Comparison of ENCODE assay signal across 34 cellular contexts in genomic region chr5:72641164-72641563, GRCh38.
DNase-seq lines count a peak whose midpoint lies in the region; ATAC-seq, FAIRE-seq and TF ChIP-seq lines count a peak whose summit lies in the region.
"Had no signal": no experiment of that assay in that cellular context is flagged by ENCODE, and none has a peak within 500 bp of the region (broad histone marks: within the 10 kb centered on the region; RNA-seq: fewer than 3 reads in every experiment).

No MANE protein-coding gene starts in this region.

- no peak overlapping the region for H3K27ac ChIP-seq in K562 (ENCODE audit: extremely low read depth, low read depth, low read length)
- H3K27ac ChIP-seq in colonic mucosa, result no peak overlapping the region
- H3K27ac ChIP-seq: 22Rv1; A549; BLaER1; BLaER1 treated with 17β-estradiol and CSF1 and Interleukin-3, amounts not matched to agents 10 nM and 100 nM; C4-2B had no signal

- FAIRE-seq in K562 (lab: Jason Lieb, UNC), result no peak
- FAIRE-seq: A204.1, A549, D721Med had no signal

- intact Hi-C loops in K562 (cut with micrococcal nuclease), result no loop called here
- intact Hi-C loops in colonic mucosa (cut with DNase I), result no loop called here
- intact Hi-C loops in left colon (cut with DNase I, micrococcal nuclease), result no loop called here
- intact Hi-C loops in mucosa of descending colon (cut with DNase I, micrococcal nuclease), result no loop called here

- H3K4me1 ChIP-seq in K562 (replicated peaks in 1 of 2; ENCODE audit: control insufficient read depth in 2 of 2, insufficient read depth in 2 of 2, low read length in 2 of 2) (peaks cover 0 to 5% of the 10 kb centered on the region in 2 experiments; a peak in 1 of 5 replicates), colonic mucosa (no peaks in the 10 kb centered on the region), mucosa of descending colon (ENCODE audit: low read depth) (peaks cover 11% of the 10 kb centered on the region)
- H3K4me1 ChIP-seq: A549; BE2C; BLaER1; BLaER1 treated with 17β-estradiol and CSF1 and Interleukin-3, amounts not matched to agents 10 nM and 100 nM; Caco-2 had no signal

- in situ Hi-C loops in K562 (cut with MboI), result no loop called here

- no peaks in the 10 kb centered on the region for H3K79me2 ChIP-seq in K562 (ENCODE audit: control insufficient read depth, insufficient read depth, low read length)

- no peak for TF ChIP-seq POLR2A in K562 (conservative IDR thresholded peaks at IDR 0.05)

- no peak overlapping the region for H3K9ac ChIP-seq in K562 (ENCODE audit: insufficient read depth in 1 of 2, low read depth in 2 of 2, low read length in 2 of 2)
- no peak overlapping the region for H3K9ac ChIP-seq in colonic mucosa (ENCODE audit: low read depth in 2 of 2, low read length in 2 of 2)
- H3K9ac ChIP-seq: BLaER1; BLaER1 treated with 17β-estradiol and CSF1 and Interleukin-3, amounts not matched to agents 10 nM and 100 nM had no signal

- 37% methylated on average over 2 of the region's 2 CpGs for WGBS in K562 (ENCODE audit: insufficient coverage, low coverage, missing lambda C conversion rate)

- TF ChIP-seq EP300 in K562 (IDR thresholded peaks at IDR 0.05; ENCODE audit: low read length), result no peak

- TF ChIP-seq RAD21 in K562 (CRISPR knock-in tag; conservative IDR thresholded peaks at IDR 0.05 in 1 of 2, IDR thresholded peaks at IDR 0.05 in 1 of 2), result no peak

- H3K27me3 ChIP-seq in K562 (ENCODE audit: control insufficient read depth in 2 of 2, insufficient read depth in 2 of 2, low read length in 2 of 2) (no peaks in the 10 kb centered on the region), colonic mucosa (no peaks in the 10 kb centered on the region)
- H3K27me3 ChIP-seq: BE2C; BLaER1; BLaER1 treated with 17β-estradiol and CSF1 and Interleukin-3, amounts not matched to agents 10 nM and 100 nM had no signal

- no peaks in the 10 kb centered on the region for H3K9me3 ChIP-seq in K562 (replicated peaks; ENCODE audit: control insufficient read depth, insufficient read depth, low read depth, low read length)
- no peaks in the 10 kb centered on the region for H3K9me3 ChIP-seq in colonic mucosa
- no peaks in the 10 kb centered on the region for H3K9me3 ChIP-seq in mucosa of descending colon
- H3K9me3 ChIP-seq: A549; BE2C; BLaER1; BLaER1 treated with 17β-estradiol and CSF1 and Interleukin-3, amounts not matched to agents 10 nM and 100 nM; Caco-2 had no signal

- TF ChIP-seq CTCF in K562 (IDR thresholded peaks at IDR 0.05 in 2 of 3, conservative IDR thresholded peaks at IDR 0.05 in 1 of 3; ENCODE audit: insufficient read depth in 2 of 3, low read depth in 1 of 3, low read length in 3 of 3) (no peak), colonic mucosa (IDR thresholded peaks at IDR 0.05) (no peak), mucosa of descending colon (IDR thresholded peaks at IDR 0.05) (no peak)

- no peak for ATAC-seq in K562
- peak; percentile 99 for ATAC-seq in left colon
- peak; percentile 77 for ATAC-seq in mucosa of descending colon
- ATAC-seq in SK-N-SH treated with all-trans-retinoic acid at 6 μM for 48 hours, result no peak
- no peak for ATAC-seq in GM19463 (IDR thresholded peaks at IDR 0.05; ENCODE audit: unreplicated experiment)
- ATAC-seq: A549; CD8-positive, alpha-beta T cell had no signal

- H3K4me3 ChIP-seq in K562 (no peak overlapping the region), colonic mucosa (no peak overlapping the region), mucosa of descending colon (no peak overlapping the region)
- H3K4me3 ChIP-seq: A549; BLaER1; BLaER1 treated with 17β-estradiol and CSF1 and Interleukin-3, amounts not matched to agents 10 nM and 100 nM had no signal

- H3K36me3 ChIP-seq in K562 (ENCODE audit: control insufficient read depth, insufficient read depth, low read length) (no peaks in the 10 kb centered on the region), colonic mucosa (no peaks in the 10 kb centered on the region), mucosa of descending colon (ENCODE audit: low read depth) (no peaks in the 10 kb centered on the region)
- H3K36me3 ChIP-seq: BE2C; BLaER1; BLaER1 treated with 17β-estradiol and CSF1 and Interleukin-3, amounts not matched to agents 10 nM and 100 nM had no signal

- BruUV-seq in K562 (replicated peaks; lab: Mats Ljungman, UMichigan), result no TSS peak

- CTCF ChIA-PET in K562 (lab: Yijun Ruan, JAX; ENCODE audit: low intra/inter-chr PET ratio), result no interaction called here

- POLR2A ChIA-PET in K562 (lab: Yijun Ruan, JAX), result no interaction called here

- H3K4me2 ChIP-seq in K562 (ENCODE audit: insufficient read depth, low read length), result no peak overlapping the region
- H3K4me2 ChIP-seq: A549; BLaER1; BLaER1 treated with 17β-estradiol and CSF1 and Interleukin-3, amounts not matched to agents 10 nM and 100 nM had no signal

- H2AFZ ChIP-seq in K562 (ENCODE audit: low read depth, low read length), result 0 out of 2 replicates have a peak overlapping the region, but pooled peaks have one; percentile 7

- no peaks in the 10 kb centered on the region for H4K20me1 ChIP-seq in K562 (replicated peaks; ENCODE audit: control insufficient read depth, insufficient read depth, low read length)
- H4K20me1 ChIP-seq: BLaER1; BLaER1 treated with 17β-estradiol and CSF1 and Interleukin-3, amounts not matched to agents 10 nM and 100 nM had no signal

- H3K9me1 ChIP-seq in K562 (ENCODE audit: control insufficient read depth, insufficient read depth, low read length), result no peaks in the 10 kb centered on the region

- DNase-seq in K562 (ENCODE audit: extremely low read depth in 1 of 4, low spot score in 3 of 4) (no peak), colonic mucosa (peak; percentile 31), left colon (no peak), mucosa of descending colon (peak in 1 of 3 donors; percentile 21), GOT3 (lab: John Stamatoyannopoulos, UW) (no peak), NAMALWA (ENCODE audit: low spot score) (no peak)
- DNase-seq: 8988T; ACHN; AML-193; BE2C; C1 segment of cervical spinal cord; Caco-2; Calu3; CD4-positive, alpha-beta memory T cell; CD4-positive, alpha-beta T cell; CD4-positive, CD25-positive, alpha-beta regulatory T cell; CD8-positive, alpha-beta memory T cell; CD8-positive, alpha-beta T cell; COR-L47; DMS 273 treated with DMSO at 0.1 percent for 48 hours; DMS153; DMS53; DMS79 treated with DMSO at 0.1 percent for 48 hours; DND-41; EL had no signal

TF ChIP-seq in K562, 482 proteins besides CTCF, POLR2A, EP300 and RAD21:
- TF ChIP-seq CXXC5 (CRISPR knock-in tag; IDR thresholded peaks at IDR 0.05) (no peak), FOXJ2 (tag; IDR thresholded peaks at IDR 0.05) (no peak), SP2 (IDR thresholded peaks at IDR 0.05; ENCODE audit: extremely low read depth, low read depth, low read length, poor library complexity, severe bottlenecking) (no peak), IRF1 (CRISPR knock-in tag; IDR thresholded peaks at IDR 0.05; ENCODE audit: borderline replicate concordance) (no peak)

TF ChIP-seq in SK-N-SH treated with all-trans-retinoic acid at 6 μM for 48 hours, 23 proteins besides CTCF, POLR2A, EP300 and RAD21:
- TF ChIP-seq ESRRG (CRISPR knock-in tag; IDR thresholded peaks at IDR 0.05) (no peak), TCF4 (CRISPR knock-in tag; IDR thresholded peaks at IDR 0.05; ENCODE audit: borderline replicate concordance) (no peak), ZNF8 (CRISPR knock-in tag; IDR thresholded peaks at IDR 0.05) (no peak), ZFP3 (CRISPR knock-in tag; IDR thresholded peaks at IDR 0.05) (no peak), CSRNP3 (CRISPR knock-in tag; IDR thresholded peaks at IDR 0.05) (no peak), ISL1 (CRISPR knock-in tag; IDR thresholded peaks at IDR 0.05) (no peak), PPARA (CRISPR knock-in tag; IDR thresholded peaks at IDR 0.05; ENCODE audit: borderline replicate concordance) (no peak)

Comparison
In these comparisons a context has a peak if more than half of its experiments do, and no peak if none do; other contexts are left out.
1. ATAC-seq: peak in left colon (single experiment) and mucosa of descending colon (single experiment); none in K562 (single experiment), SK-N-SH treated with all-trans-retinoic acid at 6 μM for 48 hours (single experiment) and GM19463 (single experiment).